ENCODE assay signal across 11 cellular contexts in the genomic region with DNA sequence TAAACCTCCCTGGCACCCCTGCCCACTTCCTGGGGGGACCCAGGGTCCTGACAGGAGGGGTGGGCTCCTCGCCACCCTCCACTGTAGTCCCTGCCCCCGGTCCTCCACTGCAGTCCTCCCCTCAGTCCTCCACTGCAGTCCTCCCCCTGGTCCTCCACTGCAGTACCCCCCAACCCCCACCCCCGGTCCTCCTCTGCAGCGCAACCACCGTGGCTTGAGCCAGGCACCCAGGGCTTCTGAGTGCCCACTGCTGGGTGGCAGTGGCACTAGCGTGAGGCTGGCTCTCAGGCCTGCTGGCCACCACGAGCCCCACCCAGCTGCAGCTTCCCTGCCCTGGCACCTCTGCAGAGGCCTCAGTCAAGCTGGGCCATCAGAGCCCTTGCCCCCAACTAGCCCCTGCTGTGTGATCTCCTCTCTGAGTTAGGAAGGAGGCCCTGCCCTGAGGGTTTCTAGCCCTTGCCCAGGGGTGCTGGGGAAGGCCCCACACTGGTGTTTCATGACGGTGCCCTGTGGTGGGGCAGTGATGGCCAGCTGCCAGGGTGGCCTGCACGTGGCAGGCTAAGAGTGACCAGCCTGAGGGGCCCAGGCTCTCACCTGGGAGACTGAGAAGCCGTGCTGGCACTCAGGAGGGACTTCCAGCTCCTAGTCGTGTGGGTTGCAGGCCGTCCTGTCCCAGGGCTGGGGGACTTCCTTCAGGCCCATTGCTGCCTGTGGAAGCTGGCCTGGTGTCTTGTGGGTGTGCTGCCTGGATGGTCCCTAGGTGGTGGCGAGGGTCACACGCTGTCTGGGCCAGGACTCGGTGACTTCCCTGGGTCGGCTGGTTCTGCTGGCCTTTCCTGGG. TPM values are rescaled to one million over a fixed set of nuclear protein-coding genes. Genes with fewer than 3 reads are reported as not detected.
"Had no signal": no experiment of that assay in that cellular context is flagged by ENCODE, and none has a peak within 500 bp of the region (broad histone marks: within the 10 kb centered on the region; RNA-seq: fewer than 3 reads in every experiment).

No MANE protein-coding gene starts in this region.

- H3K9me3 ChIP-seq: heart right ventricle, neutrophil, tibial artery had no signal

- H3K36me3 ChIP-seq: neutrophil had no signal

- H3K4me3 ChIP-seq: heart right ventricle, tibial artery had no signal

- H3K27ac ChIP-seq: foreskin keratinocyte, heart right ventricle, neutrophil, tibial artery had no signal

- DNase-seq: activated CD4-positive, alpha-beta T cell treated with anti-CD3 and anti-CD28 coated beads, Interleukin-2, amount 50 U/mL, for 4 hours; activated CD4-positive, CD25-positive, alpha-beta regulatory T cell treated with anti-CD3 and anti-CD28 coated beads, Interleukin-2, amount 50 U/mL, for 72 hours; activated naive CD8-positive, alpha-beta T cell treated with anti-CD3 and anti-CD28 coated beads for 36 hours; activated T-cell treated with anti-CD3 and anti-CD28 coated beads, Interleukin-2, amount 50 U/mL, for 1 hour; aorta; foreskin keratinocyte; kidney glomerular epithelial cell; tibial artery had no signal

- ATAC-seq: heart right ventricle; stimulated activated effector memory CD8-positive, alpha-beta T cell treated with anti-CD3 and anti-CD28 coated beads, Interleukin-12 subunit alpha, Interleukin-12 subunit beta, amount 100 ng/mL, for 72 hours had no signal

- H3K27me3 ChIP-seq: foreskin keratinocyte, heart right ventricle, tibial artery had no signal

RNA-seq across cellular contexts. Expression of a gene that starts 49.9 kb away (rescaled TPM):
- total RNA-seq: activated naive CD8-positive, alpha-beta T cell treated with anti-CD3 and anti-CD28 coated beads for 36 hours; foreskin keratinocyte had no signal
